Comparison of ENCODE assay signal across 8 cellular contexts in the genomic region with DNA sequence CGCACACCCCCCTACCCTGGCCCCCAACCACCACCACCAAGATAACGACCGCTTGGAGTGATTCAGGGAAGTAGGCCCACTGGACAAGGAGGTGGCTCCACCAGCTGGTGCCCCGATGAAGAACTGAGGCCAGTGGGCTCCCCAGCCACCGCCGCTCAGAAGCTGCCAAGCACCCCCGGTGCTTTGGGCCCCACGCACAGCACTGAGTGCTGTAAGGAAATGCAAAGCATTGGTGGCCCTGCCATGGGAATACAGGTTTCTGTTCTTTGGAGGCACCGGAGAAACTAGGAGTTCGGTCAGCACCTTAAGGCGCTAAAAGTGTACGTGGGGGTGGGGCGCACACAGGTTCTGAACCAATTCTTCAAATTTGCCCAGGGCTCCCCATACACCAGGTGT. TPM values are rescaled to one million over a fixed set of nuclear protein-coding genes. Genes with fewer than 3 reads are reported as not detected.
A peak's percentile ranks its signal among the peaks of the same experiment; 100 is the strongest.
DNase-seq lines count a peak whose midpoint lies in the region; ATAC-seq and TF ChIP-seq lines count a peak whose summit lies in the region.

No MANE protein-coding gene starts in this region.

- no peaks in the 10 kb centered on the region for H3K9me3 ChIP-seq in right lobe of liver

- H3K9me3 Mint-ChIP-seq in activated CD8-positive, alpha-beta memory T cell treated with anti-CD3 and anti-CD28 coated beads, Interleukin-2, amount 10 ng/mL, durations not matched to agents 7 days and 5 days (ENCODE audit: low read depth) = no peaks in the 10 kb centered on the region
- no peaks in the 10 kb centered on the region for H3K9me3 Mint-ChIP-seq in type B pancreatic cell

- peak overlapping the region; percentile 45 to 55 (median 49) for H3K4me3 ChIP-seq in right lobe of liver

- ATAC-seq in activated CD8-positive, alpha-beta memory T cell treated with anti-CD3 and anti-CD28 coated beads, Interleukin-2, amount 10 ng/mL, durations not matched to agents 7 days and 5 days = no peak
- ATAC-seq in right lobe of liver (peak in 1 of 4 donors; percentile 3), GM19023 (IDR thresholded peaks at IDR 0.05; ENCODE audit: unreplicated experiment) (no peak), HG03354 (IDR thresholded peaks at IDR 0.05; ENCODE audit: poor library complexity, severe bottlenecking, unreplicated experiment) (no peak), GM21390 (IDR thresholded peaks at IDR 0.05; ENCODE audit: unreplicated experiment) (no peak)

- TF ChIP-seq POLR2A in right lobe of liver (IDR thresholded peaks at IDR 0.05) = no peak

- no peaks in the 10 kb centered on the region for H3K27me3 ChIP-seq in right lobe of liver

- 74% methylated on average over 3 of the region's 13 CpGs for WGBS in right lobe of liver (ENCODE audit: insufficient coverage, low coverage, low lambda C conversion rate, missing lambda C conversion rate)

- no peak overlapping the region for H3K27ac Mint-ChIP-seq in activated CD8-positive, alpha-beta memory T cell treated with anti-CD3 and anti-CD28 coated beads, Interleukin-2, amount 10 ng/mL, durations not matched to agents 7 days and 5 days
- peak overlapping the region; percentile 64 for H3K27ac Mint-ChIP-seq in type B pancreatic cell

- no peaks in the 10 kb centered on the region for H3K36me3 ChIP-seq in right lobe of liver

- H3K27ac ChIP-seq in right lobe of liver = no peak overlapping the region

- H3K36me3 Mint-ChIP-seq in activated CD8-positive, alpha-beta memory T cell treated with anti-CD3 and anti-CD28 coated beads, Interleukin-2, amount 10 ng/mL, durations not matched to agents 7 days and 5 days = no peaks in the 10 kb centered on the region
- peaks cover 3% of the 10 kb centered on the region for H3K36me3 Mint-ChIP-seq in type B pancreatic cell

- TF ChIP-seq CTCF in right lobe of liver (IDR thresholded peaks at IDR 0.05) (no peak), type B pancreatic cell (conservative IDR thresholded peaks at IDR 0.05) (no peak)

- H3K4me3 Mint-ChIP-seq in activated CD8-positive, alpha-beta memory T cell treated with anti-CD3 and anti-CD28 coated beads, Interleukin-2, amount 10 ng/mL, durations not matched to agents 7 days and 5 days = peak overlapping the region; percentile 48
- H3K4me3 Mint-ChIP-seq in type B pancreatic cell = peak overlapping the region; percentile 85

- peaks cover 77% of the 10 kb centered on the region for H3K27me3 Mint-ChIP-seq in activated CD8-positive, alpha-beta memory T cell treated with anti-CD3 and anti-CD28 coated beads, Interleukin-2, amount 10 ng/mL, durations not matched to agents 7 days and 5 days
- H3K27me3 Mint-ChIP-seq in type B pancreatic cell = peaks cover 12% of the 10 kb centered on the region

- H3K4me1 Mint-ChIP-seq in activated CD8-positive, alpha-beta memory T cell treated with anti-CD3 and anti-CD28 coated beads, Interleukin-2, amount 10 ng/mL, durations not matched to agents 7 days and 5 days = peaks cover 31% of the 10 kb centered on the region
- peaks cover 27% of the 10 kb centered on the region for H3K4me1 Mint-ChIP-seq in type B pancreatic cell (ENCODE audit: unreplicated experiment)

- peaks cover 0 to 7% (median 2%) of the 10 kb centered on the region in 4 donors for H3K4me1 ChIP-seq in right lobe of liver

- DNase-seq in activated CD8-positive, alpha-beta memory T cell treated with anti-CD3 and anti-CD28 coated beads, Interleukin-2, amount 10 ng/mL, durations not matched to agents 7 days and 5 days = no peak
- DNase-seq in activated CD8-positive, alpha-beta memory T cell treated with anti-CD3 and anti-CD28 coated beads, Interleukin-2, amount 50 U/mL, for 4 hours = no peak
- DNase-seq in cerebellar cortex (ENCODE audit: low spot score) = peak; percentile 21
- no peak for DNase-seq in right lobe of liver
- no peak for DNase-seq in type B pancreatic cell (ENCODE audit: extremely low spot score, unreplicated experiment)

- CTCF ChIA-PET in activated CD8-positive, alpha-beta memory T cell treated with anti-CD3 and anti-CD28 coated beads, Interleukin-2, amount 10 ng/mL, durations not matched to agents 7 days and 5 days (lab: Charles Lee) = interaction anchor here (1.0 to 2.1 kb wide), 3 partner anchors 18 to 207 kb away, joined by 3 to 5 read pairs (median 3); no protein-coding TSS in a partner anchor

- intact Hi-C loops in right lobe of liver (cut with DNase I) = no loop called here

RNA-seq across cellular contexts. Expression of gene PRSS23, which starts 0.7 kb away (rescaled TPM):
- 1 to 10 TPM in 1 of 2 experiments, under 1 TPM in 1; 0.85 to 4.9 TPM for total RNA-seq in activated CD8-positive, alpha-beta memory T cell treated with anti-CD3 and anti-CD28 coated beads, Interleukin-2, amount 10 ng/mL, durations not matched to agents 7 days and 5 days
- total RNA-seq in right lobe of liver = 10 to 100 TPM in 3 of 6 experiments, 1 to 10 TPM in 3; 6.9 to 17.8 (median 9.4) TPM
- 47.1 and 48.1 TPM in 2 replicates for total RNA-seq in type B pancreatic cell (ENCODE audit: low replicate concordance)
